In the genomic region with DNA sequence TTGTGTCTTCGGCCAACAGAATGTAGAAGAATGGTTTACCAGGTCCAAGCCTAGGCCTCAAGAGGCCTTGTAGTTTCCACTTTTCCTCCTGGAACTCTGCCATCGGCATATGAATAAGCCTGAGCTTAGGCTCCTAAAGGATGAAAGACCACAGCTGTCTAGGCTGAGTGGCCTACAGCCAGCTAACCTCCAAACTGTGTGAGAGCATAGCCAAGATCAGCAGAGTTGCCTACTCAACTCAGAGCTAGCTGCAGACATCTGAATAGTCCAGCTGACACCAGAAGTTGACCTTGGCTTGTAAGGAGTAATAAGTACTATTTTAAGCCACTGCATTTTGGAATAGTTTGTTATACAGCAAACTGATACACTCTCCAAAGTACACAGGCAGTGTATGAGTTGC, we compare ENCODE assay signal across 14 cellular contexts. TPM values are rescaled to one million over a fixed set of nuclear protein-coding genes. Genes with fewer than 3 reads are reported as not detected.
DNase-seq lines count a peak whose midpoint lies in the region; ATAC-seq, FAIRE-seq and TF ChIP-seq lines count a peak whose summit lies in the region.
"Had no signal": no experiment of that assay in that cellular context is flagged by ENCODE, and none has a peak within 500 bp of the region (broad histone marks: within the 10 kb centered on the region; RNA-seq: fewer than 3 reads in every experiment).

No MANE protein-coding gene starts in this region.

- no peak for TF ChIP-seq POLR2A in sigmoid colon (IDR thresholded peaks at IDR 0.05)

- H3K4me1 ChIP-seq in GM23248 (ENCODE audit: insufficient read depth) (0 out of 2 replicates have a peak, but pooled peaks cover 6% of the 10 kb centered on the region), astrocyte (ENCODE audit: insufficient read depth, low read length) (peaks cover 5% of the 10 kb centered on the region), sigmoid colon (peaks cover 0 to 25% (median 14%) of the 10 kb centered on the region in 4 donors)

- H3K9me3 ChIP-seq in GM23248 (ENCODE audit: low read depth): no peaks in the 10 kb centered on the region
- H3K9me3 ChIP-seq in astrocyte (ENCODE audit: insufficient read depth, low read depth, low read length): no peaks in the 10 kb centered on the region
- no peaks in the 10 kb centered on the region for H3K9me3 ChIP-seq in sigmoid colon

- H3K9ac ChIP-seq in GM23248 (no peak overlapping the region), astrocyte (ENCODE audit: low read length) (no peak overlapping the region)

- H3K36me3 Mint-ChIP-seq in astrocyte (ENCODE audit: low read depth, unreplicated experiment): peaks cover 4% of the 10 kb centered on the region
- no peaks in the 10 kb centered on the region for H3K36me3 Mint-ChIP-seq in effector memory CD8-positive, alpha-beta T cell (ENCODE audit: insufficient read depth)

- H2AFZ ChIP-seq in GM23248 (no peak overlapping the region), astrocyte (ENCODE audit: low read depth, low read length) (no peak overlapping the region)

- H3K9me3 Mint-ChIP-seq in astrocyte (ENCODE audit: unreplicated experiment): no peaks in the 10 kb centered on the region
- no peaks in the 10 kb centered on the region for H3K9me3 Mint-ChIP-seq in effector memory CD8-positive, alpha-beta T cell

- no peak overlapping the region for H3K4me2 ChIP-seq in GM23248 (ENCODE audit: unreplicated experiment)
- no peak overlapping the region for H3K4me2 ChIP-seq in astrocyte (ENCODE audit: low read length)

- DNase-seq in GM23248 (peak; percentile 43), astrocyte (ENCODE audit: low read depth) (peak; percentile 79), cardiac septum (ENCODE audit: low spot score) (peak; percentile 79), sigmoid colon (peak; percentile 74), kidney glomerular epithelial cell (lab: John Stamatoyannopoulos, UW) (no peak), COLO668 (lab: John Stamatoyannopoulos, UW; ENCODE audit: unreplicated experiment) (no peak)
- no peak for DNase-seq in activated CD4-positive, alpha-beta T cell treated with anti-CD3 and anti-CD28 coated beads for 4 hours
- DNase-seq in effector memory CD8-positive, alpha-beta T cell: no peak
- DNase-seq: activated naive CD4-positive, alpha-beta T cell treated with Interleukin-2 at 50 U/mL for 16 hours; DND-41; GOT3; mesendoderm; NCI-H1092 treated with DMSO at 0.1 percent for 48 hours; stimulated activated CD4-positive, alpha-beta T cell treated with anti-CD3 and anti-CD28 coated beads, Interleukin-12 subunit alpha, Interleukin-12 subunit beta, amount 100 ng/mL, for 4 hours had no signal

- intact Hi-C loops in cardiac septum (cut with DNase I) (loop anchor here (5.0 kb wide), 1 partner anchor 91 kb away; the partner anchor contains the start of gene NUDT3), sigmoid colon (cut with DNase I) (no loop called here)

- FAIRE-seq in astrocyte (lab: Jason Lieb, UNC): no peak

- H3K4me3 ChIP-seq in GM23248: no peak overlapping the region
- H3K4me3 ChIP-seq in astrocyte (ENCODE audit: insufficient read depth, low read depth, low read length): no peak overlapping the region
- H3K4me3 ChIP-seq in sigmoid colon: no peak overlapping the region

- H3K27me3 Mint-ChIP-seq in astrocyte (ENCODE audit: low read depth, unreplicated experiment): no peaks in the 10 kb centered on the region
- H3K27me3 Mint-ChIP-seq in effector memory CD8-positive, alpha-beta T cell: no peaks in the 10 kb centered on the region

- H3K4me3 Mint-ChIP-seq in astrocyte (ENCODE audit: unreplicated experiment): no peak overlapping the region
- H3K4me3 Mint-ChIP-seq in effector memory CD8-positive, alpha-beta T cell: no peak overlapping the region

- H3K27ac ChIP-seq in GM23248 (no peak overlapping the region), astrocyte (ENCODE audit: low read depth, low read length) (no peak overlapping the region), sigmoid colon (no peak overlapping the region)

- ATAC-seq in effector memory CD8-positive, alpha-beta T cell (replicated peaks): no peak

- H4K20me1 ChIP-seq in GM23248 (ENCODE audit: insufficient read depth) (no peaks in the 10 kb centered on the region), astrocyte (ENCODE audit: insufficient read depth, low read length) (peaks cover 54% of the 10 kb centered on the region)

- TF ChIP-seq CTCF in astrocyte (IDR thresholded peaks at IDR 0.05; ENCODE audit: insufficient read depth, low read depth, low read length) (no peak), sigmoid colon (IDR thresholded peaks at IDR 0.05) (no peak)

- no peak for TF ChIP-seq EP300 in sigmoid colon (IDR thresholded peaks at IDR 0.05)

- no peak overlapping the region for H3K27ac Mint-ChIP-seq in astrocyte (ENCODE audit: unreplicated experiment)
- H3K27ac Mint-ChIP-seq in effector memory CD8-positive, alpha-beta T cell: peak overlapping the region in 1 of 2 donors; percentile 73

- peaks cover 59% of the 10 kb centered on the region for H3K79me2 ChIP-seq in GM23248 (ENCODE audit: insufficient read depth)
- peaks cover 15% of the 10 kb centered on the region for H3K79me2 ChIP-seq in astrocyte (ENCODE audit: insufficient read depth, low read length)

- H3K27me3 ChIP-seq in GM23248 (replicated peaks; ENCODE audit: insufficient read depth): no peaks in the 10 kb centered on the region
- H3K27me3 ChIP-seq in astrocyte (ENCODE audit: insufficient read depth, low read length): no peaks in the 10 kb centered on the region
- no peaks in the 10 kb centered on the region for H3K27me3 ChIP-seq in sigmoid colon

- H3K9me2 ChIP-seq in GM23248 (ENCODE audit: insufficient read depth): no peaks in the 10 kb centered on the region

- no peaks in the 10 kb centered on the region for H3F3A ChIP-seq in GM23248 (ENCODE audit: insufficient read depth)

- in situ Hi-C loops in GM23248 (cut with MboI): no loop called here

- 71 to 74% methylated on average over 2 of the region's 2 CpGs for WGBS in GM23248 (ENCODE audit: low coverage in 1 of 2, low lambda C conversion rate in 2 of 2, missing lambda C conversion rate in 2 of 2), 2 experiments
- 81 to 89% methylated on average over 2 of the region's 2 CpGs for WGBS in sigmoid colon, 2 donors

- H3K36me3 ChIP-seq in GM23248 (ENCODE audit: low read depth): no peaks in the 10 kb centered on the region
- H3K36me3 ChIP-seq in astrocyte (ENCODE audit: insufficient read depth, low read length): no peaks in the 10 kb centered on the region
- H3K36me3 ChIP-seq in sigmoid colon: no peaks in the 10 kb centered on the region

- peaks cover 4% of the 10 kb centered on the region for H3K4me1 Mint-ChIP-seq in astrocyte (ENCODE audit: low read depth, unreplicated experiment)
- peaks cover 2 to 12% of the 10 kb centered on the region in 2 donors for H3K4me1 Mint-ChIP-seq in effector memory CD8-positive, alpha-beta T cell (ENCODE audit: low read depth in 2 of 2)

RNA-seq across cellular contexts. Expression of gene SMIM29, which starts 52.6 kb away (rescaled TPM):
- total RNA-seq in GM23248 (2014; rRNA removed; shearing (Covaris generic)): 27.6 and 35.1 TPM in 2 replicates
- 55.1 and 58.3 TPM in 2 replicates for polyA plus RNA-seq in GM23248 (2016; fragmentation: Nextera tagmentation; extraction: Ambion mirVana)
- 11.1 and 13.9 TPM in 2 replicates for total RNA-seq in astrocyte
- 27.1 TPM for total RNA-seq in cardiac septum
- total RNA-seq in sigmoid colon: 10 to 100 TPM; 16.8 to 34.3 (median 27.6) TPM
- polyA plus RNA-seq in sigmoid colon: 10 to 100 TPM; 22.9 to 39.0 (median 23.7) TPM

Comparison
In these comparisons a context has a peak if more than half of its experiments do, and no peak if none do; other contexts are left out.
1. DNase-seq: peak in GM23248 (single experiment), astrocyte (single experiment), cardiac septum (single experiment) and sigmoid colon (single experiment); none in activated CD4-positive, alpha-beta T cell treated with anti-CD3 and anti-CD28 coated beads for 4 hours (0 of 2), kidney glomerular epithelial cell (single experiment), effector memory CD8-positive, alpha-beta T cell (0 of 3) and COLO668 (single experiment).